In genomic region chr19:4352701-4353121, GRCh38 we compare ENCODE assay signal across 8 cellular contexts. TPM values are rescaled to one million over a fixed set of nuclear protein-coding genes. Genes with fewer than 3 reads are reported as not detected.
DNase-seq lines count a peak whose midpoint lies in the region; ATAC-seq and TF ChIP-seq lines count a peak whose summit lies in the region.

No MANE protein-coding gene starts in this region.

- 36 to 40% methylated on average over 8 to 9 of the region's 9 CpGs for WGBS in thyroid gland, 2 donors

- ATAC-seq in mucosa of descending colon = peak; percentile 76
- ATAC-seq in GM21825 (IDR thresholded peaks at IDR 0.05; ENCODE audit: unreplicated experiment) = no peak

- TF ChIP-seq CTCF in GM12801 (IDR thresholded peaks at IDR 0.05; ENCODE audit: extremely low read depth, insufficient read length) (peak; percentile 17), mucosa of descending colon (IDR thresholded peaks at IDR 0.05) (peak; percentile 79), thyroid gland (IDR thresholded peaks at IDR 0.05) (peak; percentile 39 to 92 (median 71))

- no peaks in the 10 kb centered on the region for H3K27me3 ChIP-seq in thyroid gland

- H3K4me3 ChIP-seq in mucosa of descending colon (no peak overlapping the region), thyroid gland (replicated peaks in 1 of 3) (no peak overlapping the region)

- intact Hi-C loops in mucosa of descending colon (cut with DNase I, micrococcal nuclease) = loop anchor here (5.0 to 10.0 kb wide), 2 partner anchors 85 to 88 kb away; no protein-coding TSS in a partner anchor
- intact Hi-C loops in thyroid gland (cut with DNase I) = no loop called here

- H3K9me3 ChIP-seq in mucosa of descending colon (no peaks in the 10 kb centered on the region), thyroid gland (no peaks in the 10 kb centered on the region)

- no peaks in the 10 kb centered on the region for H3K36me3 ChIP-seq in mucosa of descending colon (ENCODE audit: low read depth)
- no peaks in the 10 kb centered on the region for H3K36me3 ChIP-seq in thyroid gland

- H3K4me1 ChIP-seq in mucosa of descending colon (ENCODE audit: low read depth) (no peaks in the 10 kb centered on the region), thyroid gland (no peaks in the 10 kb centered on the region)

- TF ChIP-seq POLR2A in thyroid gland (IDR thresholded peaks at IDR 0.05) = no peak

- no peak overlapping the region for H3K27ac ChIP-seq in thyroid gland

- peak; percentile 22 for DNase-seq in NCI-H2029 treated with DMSO at 0.1 percent for 48 hours (lab: John Stamatoyannopoulos, UW)
- peak; percentile 37 for DNase-seq in activated CD4-positive, alpha-beta T cell treated with anti-CD3 and anti-CD28 coated beads for 1 hour
- peak; percentile 54 for DNase-seq in effector CD8-positive, alpha-beta T cell (lab: John Stamatoyannopoulos, UW)
- peak in 1 of 3 donors; percentile 53 for DNase-seq in mucosa of descending colon
- DNase-seq in thyroid gland = peak; percentile 37 to 45
- no peak for DNase-seq in middle frontal gyrus (ENCODE audit: extremely low spot score, low spot score)

RNA-seq across cellular contexts. Expression of gene MPND, which starts 9.3 kb away (rescaled TPM):
- total RNA-seq in mucosa of descending colon = 10 to 100 TPM; 43.8 to 82.8 (median 49.0) TPM
- total RNA-seq in thyroid gland = 10 to 100 TPM in 2 of 4 donors, 1 to 10 TPM in 2; 5.6 to 10.5 (median 9.3) TPM

RNA-seq across cellular contexts. Expression of gene STAP2, which starts 14.1 kb away (rescaled TPM):
- total RNA-seq in mucosa of descending colon (100 to 1,000 TPM in 2 of 3 donors, 10 to 100 TPM in 1; 91.4 to 330 (median 183) TPM), thyroid gland (10 to 100 TPM; 12.1 to 50.6 (median 29.7) TPM)

RNA-seq across cellular contexts. Expression of gene SH3GL1, which starts 47.6 kb away (rescaled TPM):
- total RNA-seq in mucosa of descending colon = 10 to 100 TPM; 31.7 to 54.9 (median 47.5) TPM
- total RNA-seq in thyroid gland = 10 to 100 TPM; 33.1 to 42.4 (median 36.7) TPM

RNA-seq across cellular contexts. Expression of gene FSD1, which starts 48.3 kb away (rescaled TPM):
- total RNA-seq in mucosa of descending colon (1 to 10 TPM in 1 of 3 donors, under 1 TPM in 2; 0.64 to 2.0 (median 0.84) TPM), thyroid gland (not detected)

RNA-seq across cellular contexts. Expression of gene CHAF1A, which starts 49.7 kb away (rescaled TPM):
- total RNA-seq in mucosa of descending colon = 10 to 100 TPM; 17.3 to 24.9 (median 18.1) TPM
- 1 to 10 TPM; 4.1 to 5.1 (median 4.4) TPM for total RNA-seq in thyroid gland

Comparison
In these comparisons a context has a peak if more than half of its experiments do, and no peak if none do; other contexts are left out.
1. CTCF ChIP-seq: peak in every context shown above with its lines; median percentile 79 in mucosa of descending colon; 71 in thyroid gland; 17 in GM12801.